In genomic region chr6:134057478-134057877, GRCh38 we compare ENCODE assay signal across 1 cellular context.
TF ChIP-seq lines count a peak whose summit lies in the region.

No MANE protein-coding gene starts in this region.

TF ChIP-seq in K562, 482 proteins besides CTCF, POLR2A, EP300 and RAD21:
- TF ChIP-seq CSDE1 (IDR thresholded peaks at IDR 0.05): no peak
- TF ChIP-seq SMAD1 (IDR thresholded peaks at IDR 0.05; ENCODE audit: low read depth, low read length, partially characterized antibody): no peak
- no peak for TF ChIP-seq ZNF511 (CRISPR knock-in tag; IDR thresholded peaks at IDR 0.05)
- no peak for TF ChIP-seq BCLAF1 (IDR thresholded peaks at IDR 0.05; ENCODE audit: borderline replicate concordance in 1 of 2, control insufficient read depth in 1 of 2, low read depth in 2 of 2, low read length in 1 of 2)
- no peak for TF ChIP-seq ZNF518B (CRISPR knock-in tag; IDR thresholded peaks at IDR 0.05)
- no peak for TF ChIP-seq ELF2 (CRISPR knock-in tag; IDR thresholded peaks at IDR 0.05)
